In the genomic region with DNA sequence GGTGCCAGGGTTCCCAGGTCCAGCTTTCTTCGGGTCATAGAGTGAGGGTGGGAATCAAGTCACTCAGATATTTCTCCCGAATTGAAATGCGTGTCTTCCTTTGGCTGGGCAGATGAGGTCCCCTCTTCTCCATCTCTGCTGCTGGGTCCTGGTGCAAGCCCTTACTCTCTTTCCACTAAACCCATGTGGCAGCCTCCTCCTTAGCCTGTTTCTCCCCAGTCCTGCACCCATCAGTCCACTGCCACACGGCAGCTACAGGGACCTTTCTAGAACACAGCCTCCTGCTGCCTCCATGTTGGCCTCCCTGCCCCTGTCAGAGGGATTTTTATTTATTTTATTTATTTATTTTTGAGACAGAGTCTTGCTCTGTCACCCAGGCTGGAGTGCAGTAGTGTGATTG, we compare ENCODE assay signal across 18 cellular contexts.
"Had no signal": no experiment of that assay in that cellular context is flagged by ENCODE, and none has a peak within 500 bp of the region (broad histone marks: within the 10 kb centered on the region; RNA-seq: fewer than 3 reads in every experiment).

No MANE protein-coding gene starts in this region.

- H2AFZ ChIP-seq: parathyroid adenoma had no signal

- DNase-seq: cortex of kidney; effector CD4-positive, alpha-beta T cell; foreskin fibroblast; gastrocnemius medialis; head of caudate nucleus; mesendoderm; naive thymus-derived CD8-positive, alpha-beta T cell; right lobe of liver; stimulated activated CD4-positive, alpha-beta T cell treated with anti-CD3 and anti-CD28 coated beads, Interleukin-12 subunit alpha, Interleukin-12 subunit beta, amount 100 ng/mL, for 4 hours; stimulated activated CD4-positive, alpha-beta T cell treated with anti-CD3 and anti-CD28 coated beads, Interleukin-1b, Interleukin-23, amount 100 ng/mL, for 48 hours; stimulated activated CD4-positive, alpha-beta T cell treated with anti-CD3 and anti-CD28 coated beads, Interleukin-4, amount 100 ng/mL, for 1 hour; stimulated activated CD8-positive, alpha-beta memory T cell treated with anti-CD3 and anti-CD28 coated beads, Interleukin-4, amount 100 ng/mL, for 48 hours; stimulated activated naive CD4-positive, alpha-beta T cell; stimulated activated naive CD8-positive, alpha-beta T cell treated with anti-CD3 and anti-CD28 coated beads, Interleukin-15, amount 100 ng/mL, for 72 hours; trophoblast cell had no signal

- H3K27me3 ChIP-seq: gastrocnemius medialis, right lobe of liver, suprapubic skin had no signal

- H3K36me3 ChIP-seq: gastrocnemius medialis, right lobe of liver, suprapubic skin had no signal

- H3K4me3 ChIP-seq: gastrocnemius medialis, right lobe of liver, smooth muscle cell, suprapubic skin had no signal

- H3K4me2 ChIP-seq: smooth muscle cell had no signal

- H3K9ac ChIP-seq: parathyroid adenoma had no signal

- H3K4me1 ChIP-seq: parathyroid adenoma, right lobe of liver had no signal

- H3K27ac ChIP-seq: gastrocnemius medialis, parathyroid adenoma, right lobe of liver, suprapubic skin had no signal

- H3K9me3 ChIP-seq: gastrocnemius medialis, right lobe of liver, suprapubic skin had no signal
